10 cellular contexts compared by ENCODE assay signal in genomic region chr20:19827818-19828217, GRCh38.
DNase-seq lines count a peak whose midpoint lies in the region; ATAC-seq and TF ChIP-seq lines count a peak whose summit lies in the region.
"Had no signal": no experiment of that assay in that cellular context is flagged by ENCODE, and none has a peak within 500 bp of the region (broad histone marks: within the 10 kb centered on the region; RNA-seq: fewer than 3 reads in every experiment).

No MANE protein-coding gene starts in this region.

- peaks cover 0 to 59% of the 10 kb centered on the region in 2 experiments; a peak in 3 of 4 replicates for H3K79me1 ChIP-seq in IMR-90 (ENCODE audit: low read depth in 1 of 2, low read length in 2 of 2)

- H3K18ac ChIP-seq in IMR-90 (ENCODE audit: low read depth, low read length): peak overlapping the region; percentile 80; the same call in 1 of the 2 replicates

- H2BK15ac ChIP-seq in IMR-90 (ENCODE audit: low read depth, low read length): 0 out of 3 replicates have a peak overlapping the region, but pooled peaks have one; percentile 1

- H3K4me3 Mint-ChIP-seq in HFFc6 (peak overlapping the region; percentile 41; the same call in 1 of the 2 replicates), naive B cell (peak overlapping the region in 5 of 8 donors; percentile 52 to 76 (median 59))

- H2BK120ac ChIP-seq in IMR-90 (ENCODE audit: low read depth, low read length): peak overlapping the region; percentile 82

- peak overlapping the region; percentile 24; the same call in 1 of the 2 replicates for H3K4me2 ChIP-seq in IMR-90 (ENCODE audit: low read depth, low read length)

- peak overlapping the region; percentile 27 for H2BK5ac ChIP-seq in IMR-90 (ENCODE audit: low read depth, low read length, poor library complexity, severe bottlenecking)

- H3K4me1 Mint-ChIP-seq in HFFc6 (ENCODE audit: low read depth): peaks cover 59% of the 10 kb centered on the region
- H3K4me1 Mint-ChIP-seq in naive B cell: peaks cover 46 to 70% (median 52%) of the 10 kb centered on the region in 3 donors

- H3K9me3 ChIP-seq in IMR-90 (ENCODE audit: control insufficient read depth, insufficient read depth, low read length): no peaks in the 10 kb centered on the region

- DNase-seq in NCI-H146 (lab: John Stamatoyannopoulos, UW) (peak; percentile 26), NCI-H146 treated with DMSO at 0.1 percent for 48 hours (lab: John Stamatoyannopoulos, UW; ENCODE audit: unreplicated experiment) (no peak), HFFc6 (no peak), IMR-90 (no peak), naive B cell (no peak), H4 (ENCODE audit: low spot score) (no peak), DMS114 treated with DMSO at 0.1 percent for 48 hours (lab: John Stamatoyannopoulos, UW; ENCODE audit: unreplicated experiment) (no peak)
- DNase-seq: mesendoderm had no signal

- H4K5ac ChIP-seq in IMR-90 (ENCODE audit: low read depth, low read length): peak overlapping the region; percentile 70; the same call in 1 of the 2 replicates

- intact Hi-C loops in IMR-90 (cut with micrococcal nuclease): no loop called here

- POLR2A ChIA-PET in IMR-90 (lab: Charles Lee; ENCODE audit: unreplicated experiment): interaction anchor here (0.6 to 1.5 kb wide), 2 partner anchors 12 to 188 kb away, joined by 6 to 7 read pairs; no protein-coding TSS in a partner anchor

- peaks cover 21% of the 10 kb centered on the region for H3K9me1 ChIP-seq in IMR-90 (ENCODE audit: insufficient read depth, low read length)

- no peak overlapping the region for H3K9ac ChIP-seq in IMR-90 (ENCODE audit: low read depth, low read length)

- no peak for TF ChIP-seq CTCF in HFFc6 (IDR thresholded peaks at IDR 0.05)
- TF ChIP-seq CTCF in IMR-90 (conservative IDR thresholded peaks at IDR 0.05; ENCODE audit: low read depth, low read length): no peak

- CTCF ChIA-PET in IMR-90 (lab: Yijun Ruan, JAX): interaction anchor here (0.6 to 1.8 kb wide), 7 partner anchors 11 to 205 kb away, joined by 3 to 7 read pairs (median 4); no protein-coding TSS in a partner anchor

- no peak for ATAC-seq in IMR-90 (ENCODE audit: low read depth)
- peak; percentile 22 to 62 for ATAC-seq in naive B cell (ENCODE audit: low read depth in 2 of 2)
- ATAC-seq in GM18517 (IDR thresholded peaks at IDR 0.05; ENCODE audit: unreplicated experiment): no peak

- no peak for TF ChIP-seq POLR2A in IMR-90 (IDR thresholded peaks at IDR 0.05; ENCODE audit: low read depth, low read length)

- H4K20me1 ChIP-seq in IMR-90 (ENCODE audit: insufficient read depth, low read length): no peaks in the 10 kb centered on the region

- 80% methylated on average over 1 of the region's 1 CpG; no CpG with 5 or more reads in 1 of the 2 experiments for WGBS in IMR-90 (ENCODE audit: extremely low coverage in 2 of 2, insufficient read length in 1 of 2), 2 experiments

- H3K27me3 ChIP-seq in IMR-90 (ENCODE audit: control insufficient read depth, insufficient read depth, low read length): no peaks in the 10 kb centered on the region

- H3K4ac ChIP-seq in IMR-90 (ENCODE audit: low read depth, low read length): peak overlapping the region; percentile 72

- peaks cover 16% of the 10 kb centered on the region for H3K4me1 ChIP-seq in IMR-90 (ENCODE audit: control insufficient read depth, insufficient read depth, low read length)

- H3K56ac ChIP-seq in IMR-90 (ENCODE audit: extremely low read depth, insufficient read depth, low read length): peak overlapping the region; percentile 18; the same call in 1 of the 2 replicates

- H3K27me3 Mint-ChIP-seq in HFFc6 (ENCODE audit: insufficient read depth) (peaks cover 2% of the 10 kb centered on the region), naive B cell (no peaks in the 10 kb centered on the region)

- H3K23ac ChIP-seq in IMR-90 (ENCODE audit: low read depth, low read length): peak overlapping the region; percentile 27; the same call in 1 of the 2 replicates

- no peak overlapping the region for H2AFZ ChIP-seq in IMR-90 (replicated peaks; ENCODE audit: low read length, poor library complexity)

- peak overlapping the region; percentile 61 for H2AK5ac ChIP-seq in IMR-90 (ENCODE audit: low read depth, low read length)

- in situ Hi-C loops in IMR-90 (cut with MboI; ENCODE audit: low sequenced_read_pairs): no loop called here

- dilution Hi-C loops in IMR-90 (cut with HindIII; ENCODE audit: low sequenced_read_pairs, unreplicated experiment): no loop called here

- no peak overlapping the region for H2AK9ac ChIP-seq in IMR-90 (replicated peaks; ENCODE audit: low read depth, low read length, poor library complexity)

- H3K27ac Mint-ChIP-seq in HFFc6 (peak overlapping the region; percentile 62; the same call in 1 of the 2 replicates), naive B cell (peak overlapping the region; percentile 21 to 83 (median 51))

- peak overlapping the region; percentile 6 to 78; a peak in 2 of 4 replicates for H4K8ac ChIP-seq in IMR-90 (ENCODE audit: low read depth in 2 of 2, low read length in 2 of 2)

- H4K91ac ChIP-seq in IMR-90 (ENCODE audit: insufficient read depth, low read depth, low read length): peak overlapping the region; percentile 34

- no peak overlapping the region for H3K27ac ChIP-seq in IMR-90 (ENCODE audit: insufficient read depth, low read length)
- H3K27ac ChIP-seq: skin epidermis had no signal

- no peaks in the 10 kb centered on the region for H3K9me3 Mint-ChIP-seq in HFFc6
- no peaks in the 10 kb centered on the region for H3K9me3 Mint-ChIP-seq in naive B cell

- no peak for TF ChIP-seq RAD21 in IMR-90 (IDR thresholded peaks at IDR 0.05; ENCODE audit: low read length)

- peak overlapping the region; percentile 30 for H3K14ac ChIP-seq in IMR-90 (replicated peaks; ENCODE audit: low read depth, low read length)

- H3K4me3 ChIP-seq in IMR-90 (ENCODE audit: insufficient read depth, low read depth, low read length): no peak overlapping the region
- H3K4me3 ChIP-seq: skin epidermis had no signal

- no TSS peak for BruUV-seq in IMR-90 (replicated peaks; lab: Mats Ljungman, UMichigan)

- peak overlapping the region; percentile 73; the same call in 1 of the 2 replicates for H2BK20ac ChIP-seq in IMR-90 (ENCODE audit: low read depth, low read length)

- H3K36me3 Mint-ChIP-seq in HFFc6 (ENCODE audit: low read depth) (peaks cover 6% of the 10 kb centered on the region), naive B cell (no peaks in the 10 kb centered on the region)

- H3K36me3 ChIP-seq in IMR-90 (ENCODE audit: control insufficient read depth, insufficient read depth, low read length): peaks cover 7% of the 10 kb centered on the region; the same call in 1 of the 2 replicates

TF ChIP-seq in IMR-90, 13 proteins besides CTCF, POLR2A, EP300 and RAD21:
- no peak for TF ChIP-seq FOS (IDR thresholded peaks at IDR 0.05; ENCODE audit: low read depth, low read length)
- TF ChIP-seq RCOR1 (IDR thresholded peaks at IDR 0.05; ENCODE audit: insufficient replicate concordance, low read length): no peak
- no peak for TF ChIP-seq SMC3 (IDR thresholded peaks at IDR 0.05; ENCODE audit: low read depth, low read length)
- TF ChIP-seq ELK1 (IDR thresholded peaks at IDR 0.05; ENCODE audit: borderline replicate concordance, low read depth, low read length): no peak
- no peak for TF ChIP-seq MAFK (IDR thresholded peaks at IDR 0.05; ENCODE audit: low read depth, low read length)

Comparison
In these comparisons a context has a peak if more than half of its experiments do, and no peak if none do; other contexts are left out.
1. ATAC-seq: peak in naive B cell (2 of 2); none in IMR-90 (single experiment) and GM18517 (single experiment).